8 cellular contexts compared by ENCODE assay signal in genomic region chr6:145963216-145964068, GRCh38. TPM values are rescaled to one million over a fixed set of nuclear protein-coding genes. Genes with fewer than 3 reads are reported as not detected.
DNase-seq lines count a peak whose midpoint lies in the region; ATAC-seq, FAIRE-seq and TF ChIP-seq lines count a peak whose summit lies in the region.

No MANE protein-coding gene starts in this region.

- peaks cover 10% of the 10 kb centered on the region; the same call in 1 of the 2 replicates for H3K4me1 ChIP-seq in PC-3 (ENCODE audit: insufficient read depth, low read length)
- peaks cover 6 to 23% (median 11%) of the 10 kb centered on the region in 3 donors for H3K4me1 ChIP-seq in pancreas
- peaks cover 0 to 52% (median 14%) of the 10 kb centered on the region in 4 donors for H3K4me1 ChIP-seq in tibial nerve

- no peak for TF ChIP-seq EP300 in tibial nerve (IDR thresholded peaks at IDR 0.05)

- DNase-seq in AG08396 (ENCODE audit: low spot score) (peak; percentile 59), PC-3 (peak; percentile 20), head of caudate nucleus (peak in 40 of 42 donors; percentile 24 to 79 (median 56)), pancreas (peak in 5 of 6 donors; percentile 37 to 73 (median 51)), tibial nerve (ENCODE audit: low spot score in 2 of 2) (peak in 1 of 2 donors; percentile 14)
- DNase-seq in activated naive CD4-positive, alpha-beta T cell treated with anti-CD3 and anti-CD28 coated beads for 36 hours, result peak; percentile 58

- no peaks in the 10 kb centered on the region for H3K27me3 Mint-ChIP-seq in activated naive CD4-positive, alpha-beta T cell treated with anti-CD3 and anti-CD28 coated beads for 36 hours (ENCODE audit: low read depth)

- BruUV-seq in PC-3 (replicated peaks; lab: Mats Ljungman, UMichigan), result no TSS peak

- H3K27ac ChIP-seq in PC-3 (ENCODE audit: low read length), result no peak overlapping the region
- peak overlapping the region; percentile 61 to 82 (median 66) for H3K27ac ChIP-seq in pancreas
- H3K27ac ChIP-seq in tibial nerve, result peak overlapping the region; percentile 89 to 97 (median 93)

- H3K27me3 ChIP-seq in PC-3 (ENCODE audit: low read length) (no peaks in the 10 kb centered on the region), pancreas (no peaks in the 10 kb centered on the region), tibial nerve (no peaks in the 10 kb centered on the region)

- no peak for TF ChIP-seq CTCF in PC-3 (conservative IDR thresholded peaks at IDR 0.05; ENCODE audit: low read depth, low read length)
- TF ChIP-seq CTCF in pancreas (IDR thresholded peaks at IDR 0.05), result no peak
- TF ChIP-seq CTCF in tibial nerve (IDR thresholded peaks at IDR 0.05), result no peak

- H3K36me3 Mint-ChIP-seq in activated naive CD4-positive, alpha-beta T cell treated with anti-CD3 and anti-CD28 coated beads for 36 hours (ENCODE audit: low read depth), result peaks cover 3% of the 10 kb centered on the region

- no peak for FAIRE-seq in pancreas (lab: Jason Lieb, UNC)

- H4K20me1 ChIP-seq in PC-3 (ENCODE audit: low read length), result no peaks in the 10 kb centered on the region

- no peaks in the 10 kb centered on the region for H3K36me3 ChIP-seq in PC-3 (ENCODE audit: low read depth, low read length)
- no peaks in the 10 kb centered on the region for H3K36me3 ChIP-seq in pancreas
- H3K36me3 ChIP-seq in tibial nerve, result no peaks in the 10 kb centered on the region

- peak; percentile 13 for ATAC-seq in GM19043 (IDR thresholded peaks at IDR 0.05; ENCODE audit: low read depth, unreplicated experiment)
- ATAC-seq in HG03342 (IDR thresholded peaks at IDR 0.05; ENCODE audit: unreplicated experiment), result peak; percentile 30
- ATAC-seq in PC-3, result peak; percentile 54
- ATAC-seq in pancreas, result peak; percentile 59 to 76 (median 69)

- no peaks in the 10 kb centered on the region for H3F3A ChIP-seq in PC-3 (ENCODE audit: low read length, unreplicated experiment)

- H3K9ac ChIP-seq in PC-3 (ENCODE audit: low read length), result peak overlapping the region; percentile 82

- peaks cover 53% of the 10 kb centered on the region for H3K79me2 ChIP-seq in PC-3 (ENCODE audit: low read length)

- H3K4me3 Mint-ChIP-seq in activated naive CD4-positive, alpha-beta T cell treated with anti-CD3 and anti-CD28 coated beads for 36 hours, result peak overlapping the region; percentile 94

- H3K4me1 Mint-ChIP-seq in activated naive CD4-positive, alpha-beta T cell treated with anti-CD3 and anti-CD28 coated beads for 36 hours (ENCODE audit: low read depth), result peaks cover 48% of the 10 kb centered on the region

- H3K9me3 ChIP-seq in PC-3 (ENCODE audit: low read length) (no peaks in the 10 kb centered on the region), pancreas (no peaks in the 10 kb centered on the region), tibial nerve (no peaks in the 10 kb centered on the region)

- peak overlapping the region; percentile 96 for H2AFZ ChIP-seq in PC-3 (ENCODE audit: low read length)

- H3K4me3 ChIP-seq in PC-3 (ENCODE audit: low read length), result peak overlapping the region; percentile 78
- H3K4me3 ChIP-seq in pancreas, result peak overlapping the region; percentile 58 to 75 (median 61)
- H3K4me3 ChIP-seq in tibial nerve, result peak overlapping the region; percentile 87 to 90 (median 89)

- no peaks in the 10 kb centered on the region for H3K9me3 Mint-ChIP-seq in activated naive CD4-positive, alpha-beta T cell treated with anti-CD3 and anti-CD28 coated beads for 36 hours

- H3K9me2 ChIP-seq in PC-3 (replicated peaks; ENCODE audit: low read length), result no peaks in the 10 kb centered on the region

- CTCF ChIA-PET in PC-3 (lab: Charles Lee), result no interaction called here
- CTCF ChIA-PET in activated naive CD4-positive, alpha-beta T cell treated with anti-CD3 and anti-CD28 coated beads for 36 hours (lab: Charles Lee), result interaction anchor here (0.6 to 0.9 kb wide), 2 partner anchors 34 to 230 kb away, joined by 3 read pairs; no protein-coding TSS in a partner anchor

- H3K4me2 ChIP-seq in PC-3 (ENCODE audit: low read length), result peak overlapping the region; percentile 98

- peak overlapping the region; percentile 70 for H3K27ac Mint-ChIP-seq in activated naive CD4-positive, alpha-beta T cell treated with anti-CD3 and anti-CD28 coated beads for 36 hours

- 0% methylated on average over 43 to 44 of the region's 44 CpGs for WGBS in pancreas, 2 donors
- 0% methylated on average over 18 to 37 of the region's 44 CpGs for WGBS in tibial nerve, 2 donors

- POLR2A ChIA-PET in PC-3 (lab: Charles Lee; ENCODE audit: unreplicated experiment), result interaction anchor here (0.7 kb wide), 1 partner anchor 667 kb away, joined by 4 read pairs; no protein-coding TSS in a partner anchor

- no peak for TF ChIP-seq POLR2A in tibial nerve (IDR thresholded peaks at IDR 0.05)

- intact Hi-C loops in PC-3 (cut with micrococcal nuclease), result loop anchor here (1.0 kb wide), 1 partner anchor 580 kb away; the partner anchor contains the start of gene RAB32
- intact Hi-C loops in activated naive CD4-positive, alpha-beta T cell treated with anti-CD3 and anti-CD28 coated beads for 36 hours (cut with micrococcal nuclease), result loop anchor here (1.0 to 10.0 kb wide), 7 partner anchors 149 to 1619 kb away; partner anchors contain the start of gene FBXO30
- intact Hi-C loops in head of caudate nucleus (cut with DNase I), result loop anchor here (10.0 kb wide), 2 partner anchors 149 to 229 kb away; partner anchors contain the start of genes EPM2A and FBXO30
- intact Hi-C loops in pancreas (cut with DNase I), result no loop called here

RNA-seq across cellular contexts. Expression of gene SHPRH, which starts 0.7 kb away (rescaled TPM):
- total RNA-seq in PC-3 (2014; rRNA removed), result 5.5 and 6.7 TPM in 2 replicates
- 10 to 100 TPM; 11.0 to 12.9 TPM for total RNA-seq in activated naive CD4-positive, alpha-beta T cell treated with anti-CD3 and anti-CD28 coated beads for 36 hours
- total RNA-seq in pancreas, result 10 to 100 TPM in 1 of 6 donors, 1 to 10 TPM in 5; 6.3 to 12.0 (median 8.0) TPM
- polyA plus RNA-seq in pancreas, result 1 to 10 TPM; 2.7 to 3.5 TPM
- total RNA-seq in tibial nerve, result 10 to 100 TPM; 41.6 to 54.0 (median 44.9) TPM

Comparison
In these comparisons a context has a peak if more than half of its experiments do, and no peak if none do; other contexts are left out.
1. ATAC-seq: peak in every context shown above with its lines; median percentile 69 in pancreas; 54 in PC-3; 30 in HG03342; 13 in GM19043.
2. intact Hi-C loops: an anchor here in PC-3 (1.0 kb wide), activated naive CD4-positive, alpha-beta T cell treated with anti-CD3 and anti-CD28 coated beads for 36 hours (1.0 to 10.0 kb wide) and head of caudate nucleus (10.0 kb wide); none called in pancreas.